ENCODE assay signal across 22 cellular contexts in genomic region chr2:112296407-112296806, GRCh38. TPM values are rescaled to one million over a fixed set of nuclear protein-coding genes. Genes with fewer than 3 reads are reported as not detected.
DNase-seq lines count a peak whose midpoint lies in the region; ATAC-seq, FAIRE-seq and TF ChIP-seq lines count a peak whose summit lies in the region.
"Had no signal": no experiment of that assay in that cellular context is flagged by ENCODE, and none has a peak within 500 bp of the region (broad histone marks: within the 10 kb centered on the region; RNA-seq: fewer than 3 reads in every experiment).

No MANE protein-coding gene starts in this region.

- peaks cover 2% of the 10 kb centered on the region for H3K9me3 Mint-ChIP-seq in endodermal cell
- H3K9me3 Mint-ChIP-seq in T-helper 2 cell treated with Interferon-gamma antibody and Interleukin-4, amounts not matched to agents 5 μg/mL and 100 μg/mL, for 36 hours, result no peaks in the 10 kb centered on the region
- H3K9me3 Mint-ChIP-seq in immature natural killer cell, result no peaks in the 10 kb centered on the region
- H3K9me3 Mint-ChIP-seq: CD8-positive, alpha-beta T cell; GM23338; HFFc6 had no signal

- H2BK20ac ChIP-seq in IMR-90 (ENCODE audit: low read depth, low read length), result no peak overlapping the region

- H3K4me1 Mint-ChIP-seq in endodermal cell (no peaks in the 10 kb centered on the region), immature natural killer cell (no peaks in the 10 kb centered on the region)
- H3K4me1 Mint-ChIP-seq in T-helper 2 cell treated with Interferon-gamma antibody and Interleukin-4, amounts not matched to agents 5 μg/mL and 100 μg/mL, for 36 hours (ENCODE audit: low read depth), result no peaks in the 10 kb centered on the region
- H3K4me1 Mint-ChIP-seq: B cell, GM23338 had no signal

- H3K4me3 ChIP-seq in IMR-90 (ENCODE audit: insufficient read depth, low read depth, low read length) (no peak overlapping the region), coronary artery (peak overlapping the region; percentile 6), endodermal cell (ENCODE audit: low read length) (no peak overlapping the region)
- H3K4me3 ChIP-seq: BLaER1, GM12878, GM23338, HAP-1 had no signal

- no peak overlapping the region for H3K23ac ChIP-seq in IMR-90 (ENCODE audit: low read depth, low read length)

- no peak overlapping the region for H4K8ac ChIP-seq in IMR-90 (ENCODE audit: low read depth in 2 of 2, low read length in 2 of 2)

- H3K9me3 ChIP-seq in IMR-90 (ENCODE audit: control insufficient read depth, insufficient read depth, low read length) (no peaks in the 10 kb centered on the region), endodermal cell (ENCODE audit: control insufficient read depth, low read length) (no peaks in the 10 kb centered on the region)
- H3K9me3 ChIP-seq: BLaER1, Caco-2, HAP-1 had no signal

- peaks cover 5% of the 10 kb centered on the region for H3K4me1 ChIP-seq in IMR-90 (ENCODE audit: control insufficient read depth, insufficient read depth, low read length)
- H3K4me1 ChIP-seq in endodermal cell (ENCODE audit: control insufficient read depth, insufficient read depth, low read length), result no peaks in the 10 kb centered on the region
- H3K4me1 ChIP-seq: BLaER1, HAP-1 had no signal

- H3K36me3 Mint-ChIP-seq in endodermal cell (ENCODE audit: low read depth) (peaks cover 2% of the 10 kb centered on the region), immature natural killer cell (peaks cover 9 to 13% (median 12%) of the 10 kb centered on the region in 3 donors)
- peaks cover 9% of the 10 kb centered on the region for H3K36me3 Mint-ChIP-seq in T-helper 2 cell treated with Interferon-gamma antibody and Interleukin-4, amounts not matched to agents 5 μg/mL and 100 μg/mL, for 36 hours (ENCODE audit: low read depth)

- intact Hi-C loops in IMR-90 (cut with micrococcal nuclease), result no loop called here

- no peak overlapping the region for H3K56ac ChIP-seq in IMR-90 (ENCODE audit: extremely low read depth, insufficient read depth, low read length)

- ATAC-seq in IMR-90 (ENCODE audit: low read depth), result no peak
- ATAC-seq: CD8-positive, alpha-beta T cell; GM12878; GM23338 had no signal

- FAIRE-seq in A204.1 (lab: Jason Lieb, UNC), result peak; percentile 19
- peak; percentile 39 for FAIRE-seq in G401.6 (lab: Jason Lieb, UNC)
- FAIRE-seq: GM12878, GM18507 had no signal

- TF ChIP-seq RAD21 in IMR-90 (IDR thresholded peaks at IDR 0.05; ENCODE audit: low read length), result no peak

- H4K20me1 ChIP-seq in IMR-90 (ENCODE audit: insufficient read depth, low read length), result no peaks in the 10 kb centered on the region
- H4K20me1 ChIP-seq: BLaER1 had no signal

- DNase-seq in IMR-90 (no peak), coronary artery (ENCODE audit: low spot score) (no peak), endodermal cell (no peak), immature natural killer cell (no peak)
- no peak for DNase-seq in T-helper 2 cell treated with Interferon-gamma antibody and Interleukin-4, amounts not matched to agents 5 μg/mL and 100 μg/mL, for 36 hours (ENCODE audit: low spot score)
- DNase-seq: 8988T; Caco-2; CD4-positive, CD25-positive, alpha-beta regulatory T cell; CD8-positive, alpha-beta T cell; DMS153; DND-41; GDM1; HFFc6 had no signal

- no peak overlapping the region for H4K5ac ChIP-seq in IMR-90 (ENCODE audit: low read depth, low read length)

- no TSS peak for BruUV-seq in IMR-90 (replicated peaks; lab: Mats Ljungman, UMichigan)

- no peaks in the 10 kb centered on the region; a peak in 1 of 4 replicates for H3K79me1 ChIP-seq in IMR-90 (ENCODE audit: low read depth in 1 of 2, low read length in 2 of 2)

- no peak overlapping the region for H3K14ac ChIP-seq in IMR-90 (replicated peaks; ENCODE audit: low read depth, low read length)

- H2AK5ac ChIP-seq in IMR-90 (ENCODE audit: low read depth, low read length), result no peak overlapping the region

- no peak overlapping the region for H4K91ac ChIP-seq in IMR-90 (ENCODE audit: insufficient read depth, low read depth, low read length)

- no peak overlapping the region for H2BK5ac ChIP-seq in IMR-90 (ENCODE audit: low read depth, low read length, poor library complexity, severe bottlenecking)

- no peak overlapping the region for H3K4me2 ChIP-seq in IMR-90 (ENCODE audit: low read depth, low read length)
- H3K4me2 ChIP-seq: BLaER1, GM23338 had no signal

- no peak overlapping the region for H3K27ac ChIP-seq in IMR-90 (ENCODE audit: insufficient read depth, low read length)
- no peak overlapping the region for H3K27ac ChIP-seq in coronary artery
- no peak overlapping the region for H3K27ac ChIP-seq in endodermal cell (ENCODE audit: low read depth, low read length)
- H3K27ac ChIP-seq: BLaER1, C4-2B had no signal

- H3K27me3 Mint-ChIP-seq in endodermal cell (ENCODE audit: insufficient read depth), result no peaks in the 10 kb centered on the region
- H3K27me3 Mint-ChIP-seq in T-helper 2 cell treated with Interferon-gamma antibody and Interleukin-4, amounts not matched to agents 5 μg/mL and 100 μg/mL, for 36 hours (ENCODE audit: low read depth), result no peaks in the 10 kb centered on the region
- peaks cover 0 to 2% (median 0%) of the 10 kb centered on the region in 3 donors for H3K27me3 Mint-ChIP-seq in immature natural killer cell (ENCODE audit: low read depth in 3 of 3)
- H3K27me3 Mint-ChIP-seq: B cell; CD4-positive, CD25-positive, alpha-beta regulatory T cell had no signal

- H3K4ac ChIP-seq in IMR-90 (ENCODE audit: low read depth, low read length), result no peak overlapping the region

- in situ Hi-C loops in IMR-90 (cut with MboI; ENCODE audit: low sequenced_read_pairs), result no loop called here

- no peak overlapping the region for H2AFZ ChIP-seq in IMR-90 (replicated peaks; ENCODE audit: low read length, poor library complexity)
- H2AFZ ChIP-seq: GM23338 had no signal

- no peak overlapping the region for H3K18ac ChIP-seq in IMR-90 (ENCODE audit: low read depth, low read length)

- CTCF ChIA-PET in IMR-90 (lab: Yijun Ruan, JAX), result no interaction called here

- H2BK15ac ChIP-seq in IMR-90 (ENCODE audit: low read depth, low read length), result no peak overlapping the region

- no peak overlapping the region for H2AK9ac ChIP-seq in IMR-90 (replicated peaks; ENCODE audit: low read depth, low read length, poor library complexity)

- POLR2A ChIA-PET in IMR-90 (lab: Charles Lee; ENCODE audit: unreplicated experiment), result no interaction called here

- H3K27ac Mint-ChIP-seq in endodermal cell, result no peak overlapping the region
- H3K27ac Mint-ChIP-seq in T-helper 2 cell treated with Interferon-gamma antibody and Interleukin-4, amounts not matched to agents 5 μg/mL and 100 μg/mL, for 36 hours, result no peak overlapping the region
- H3K27ac Mint-ChIP-seq in immature natural killer cell, result no peak overlapping the region
- H3K27ac Mint-ChIP-seq: B cell; CD4-positive, CD25-positive, alpha-beta regulatory T cell; CD8-positive, alpha-beta T cell; GM23338; HFFc6 had no signal

- H3K9me1 ChIP-seq in IMR-90 (ENCODE audit: insufficient read depth, low read length), result no peaks in the 10 kb centered on the region

- H3K27me3 ChIP-seq in IMR-90 (ENCODE audit: control insufficient read depth, insufficient read depth, low read length) (no peaks in the 10 kb centered on the region), endodermal cell (ENCODE audit: control insufficient read depth, insufficient read depth, low read length, poor library complexity, severe bottlenecking) (no peaks in the 10 kb centered on the region)
- H3K27me3 ChIP-seq: BLaER1 had no signal

- H2BK120ac ChIP-seq in IMR-90 (ENCODE audit: low read depth, low read length), result no peak overlapping the region

- TF ChIP-seq CTCF in IMR-90 (conservative IDR thresholded peaks at IDR 0.05; ENCODE audit: low read depth, low read length) (no peak), coronary artery (IDR thresholded peaks at IDR 0.05) (no peak), endodermal cell (conservative IDR thresholded peaks at IDR 0.05) (no peak)

- no peak for TF ChIP-seq POLR2A in IMR-90 (IDR thresholded peaks at IDR 0.05; ENCODE audit: low read depth, low read length)

- H3K4me3 Mint-ChIP-seq in endodermal cell (no peak overlapping the region), immature natural killer cell (no peak overlapping the region)
- no peak overlapping the region for H3K4me3 Mint-ChIP-seq in T-helper 2 cell treated with Interferon-gamma antibody and Interleukin-4, amounts not matched to agents 5 μg/mL and 100 μg/mL, for 36 hours
- H3K4me3 Mint-ChIP-seq: B cell; CD4-positive, CD25-positive, alpha-beta regulatory T cell; CD8-positive, alpha-beta T cell; GM23338; HFFc6 had no signal

- WGBS in IMR-90 (ENCODE audit: extremely low coverage in 2 of 2, insufficient read length in 1 of 2), 2 experiments, result no CpG with 5 or more reads among the region's 2 CpGs
- WGBS in endodermal cell (ENCODE audit: insufficient coverage in 1 of 2, insufficient read length in 1 of 2), 2 experiments, result 90% methylated on average over 2 of the region's 2 CpGs; no CpG with 5 or more reads in 1 of the 2 experiments

- H3K36me3 ChIP-seq in IMR-90 (ENCODE audit: control insufficient read depth, insufficient read depth, low read length) (no peaks in the 10 kb centered on the region; the same call in 1 of the 2 replicates), endodermal cell (ENCODE audit: control insufficient read depth, insufficient read depth, low read length) (no peaks in the 10 kb centered on the region)
- H3K36me3 ChIP-seq: HAP-1 had no signal

- dilution Hi-C loops in IMR-90 (cut with HindIII; ENCODE audit: low sequenced_read_pairs, unreplicated experiment), result no loop called here

- H3K9ac ChIP-seq in IMR-90 (ENCODE audit: low read depth, low read length) (no peak overlapping the region), endodermal cell (ENCODE audit: extremely low read depth, low read length, poor library complexity, severe bottlenecking) (no peak overlapping the region)
- H3K9ac ChIP-seq: BLaER1 had no signal

TF ChIP-seq in IMR-90, 13 proteins besides CTCF, POLR2A, EP300 and RAD21 (continues in another document):
- no peak for TF ChIP-seq CHD1 (IDR thresholded peaks at IDR 0.05; ENCODE audit: low read depth, low read length)
- 0 out of 2 replicates have a peak, but pooled peaks have one; percentile 28 for TF ChIP-seq CEBPB (IDR thresholded peaks at IDR 0.05; ENCODE audit: low read depth, low read length)

RNA-seq across cellular contexts. Expression of gene ZC3H6, which starts 21.0 kb away (rescaled TPM):
- total RNA-seq in IMR-90 (2012; rRNA removed) (2.0 and 2.2 TPM in 2 replicates), endodermal cell (10 to 100 TPM in 1 of 2 donors, 1 to 10 TPM in 1; 8.0 to 21.5 TPM)
- polyA plus RNA-seq in IMR-90 (2012; rRNA removed) (0.55 and 0.60 TPM in 2 replicates), immature natural killer cell (10 to 100 TPM in 1 of 3 donors, 1 to 10 TPM in 2; 2.4 to 11.3 (median 4.6) TPM)
- 0.14 and 0.18 TPM in 2 replicates for polyA plus RNA-seq in IMR-90 (2012; cell fraction: cytosol; rRNA removed)
- 0.29 and 1.2 TPM in 2 replicates for polyA plus RNA-seq in IMR-90 (2012; cell fraction: nucleus; rRNA removed; ENCODE audit: low replicate concordance)
- polyA plus RNA-seq in endodermal cell (2013, experiment 1 of 2), result 8.8 TPM
- polyA plus RNA-seq in endodermal cell (2013, experiment 2 of 2), result 9.6 TPM

RNA-seq across cellular contexts. Expression of gene ZC3H8, which starts 41.6 kb away (rescaled TPM):
- total RNA-seq in IMR-90 (2012; rRNA removed) (0.18 and 1.7 TPM in 2 replicates), endodermal cell (10 to 100 TPM in 1 of 2 donors, 1 to 10 TPM in 1; 8.3 to 10.6 TPM)
- polyA plus RNA-seq in IMR-90 (2012; rRNA removed) (1.6 TPM in 2 replicates), immature natural killer cell (10 to 100 TPM in 2 of 3 donors, 1 to 10 TPM in 1; 8.8 to 14.8 (median 14.4) TPM)
- 0.07 and 0.10 TPM in 2 replicates for polyA plus RNA-seq in IMR-90 (2012; cell fraction: cytosol; rRNA removed)
- 0.30 and 8.6 TPM in 2 replicates for polyA plus RNA-seq in IMR-90 (2012; cell fraction: nucleus; rRNA removed; ENCODE audit: low replicate concordance)
- polyA plus RNA-seq in endodermal cell (2013, experiment 1 of 2), result 12.3 TPM
- polyA plus RNA-seq in endodermal cell (2013, experiment 2 of 2), result 10.5 TPM
